ENCODE assay signal across 20 cellular contexts in genomic region chr13:59846845-59847620, GRCh38.
"Had no signal": no experiment of that assay in that cellular context is flagged by ENCODE, and none has a peak within 500 bp of the region (broad histone marks: within the 10 kb centered on the region; RNA-seq: fewer than 3 reads in every experiment).

No MANE protein-coding gene starts in this region.

- H3K27ac ChIP-seq: body of pancreas, gastroesophageal sphincter, left ventricle myocardium inferior, tibial artery, uterus had no signal

- H3K4me1 Mint-ChIP-seq: central memory CD8-positive, alpha-beta T cell; memory B cell; natural killer cell had no signal

- DNase-seq: activated CD8-positive, alpha-beta T cell treated with anti-CD3 and anti-CD28 coated beads for 36 hours; activated effector memory CD4-positive, alpha-beta T cell treated with anti-CD3 and anti-CD28 coated beads, Interleukin-2, amount 50 U/mL, for 16 hours; activated T-cell treated with anti-CD3 and anti-CD28 coated beads, Interleukin-2, amount 50 U/mL, for 4 hours; amygdala; body of pancreas; cortex of kidney; effector CD8-positive, alpha-beta T cell; left ventricle myocardium inferior; natural killer cell; occipital lobe; right cardiac atrium; small intestine; stimulated activated CD4-positive, alpha-beta T cell treated with anti-CD3 and anti-CD28 coated beads, Interleukin-4, amount 100 ng/mL, for 24 hours; stimulated activated naive CD4-positive, alpha-beta T cell; tibial artery; uterus had no signal

- H3K4me3 ChIP-seq: body of pancreas, gastroesophageal sphincter, left ventricle myocardium inferior, tibial artery, uterus had no signal

- H3K27me3 ChIP-seq: body of pancreas, gastroesophageal sphincter, tibial artery, uterus had no signal

- H3K36me3 Mint-ChIP-seq: activated naive CD8-positive, alpha-beta T cell; memory B cell; natural killer cell had no signal

- H3K27me3 Mint-ChIP-seq: activated CD8-positive, alpha-beta T cell treated with anti-CD3 and anti-CD28 coated beads for 36 hours; central memory CD8-positive, alpha-beta T cell; memory B cell had no signal

- H3K4me3 Mint-ChIP-seq: activated CD8-positive, alpha-beta T cell treated with anti-CD3 and anti-CD28 coated beads for 36 hours; activated naive CD8-positive, alpha-beta T cell; activated T-cell treated with anti-CD3 and anti-CD28 coated beads, Interleukin-2, amount 50 U/mL, for 4 hours; central memory CD8-positive, alpha-beta T cell; memory B cell; natural killer cell had no signal

- ATAC-seq: activated CD8-positive, alpha-beta T cell treated with anti-CD3 and anti-CD28 coated beads for 36 hours; activated T-cell treated with anti-CD3 and anti-CD28 coated beads, Interleukin-2, amount 50 U/mL, for 4 hours; body of pancreas; gastroesophageal sphincter; natural killer cell; right cardiac atrium had no signal

- H3K27ac Mint-ChIP-seq: activated CD8-positive, alpha-beta T cell treated with anti-CD3 and anti-CD28 coated beads for 36 hours; activated naive CD8-positive, alpha-beta T cell; memory B cell; natural killer cell had no signal

- H3K4me1 ChIP-seq: body of pancreas, gastroesophageal sphincter, left ventricle myocardium inferior, tibial artery, uterus had no signal

- H3K9me3 ChIP-seq: body of pancreas, gastroesophageal sphincter, left ventricle myocardium inferior, tibial artery, uterus had no signal

- H3K9me3 Mint-ChIP-seq: activated CD8-positive, alpha-beta T cell treated with anti-CD3 and anti-CD28 coated beads for 36 hours; memory B cell had no signal

- H3K36me3 ChIP-seq: gastroesophageal sphincter, left ventricle myocardium inferior, tibial artery, uterus had no signal
